In genomic region chr1:11803924-11804665, GRCh38 we compare ENCODE assay signal across 1 cellular context.
A peak's percentile ranks its signal among the peaks of the same experiment; 100 is the strongest.
TF ChIP-seq lines count a peak whose summit lies in the region.
"Not testable (repeated sequence)": the region's sequence is repeated elsewhere in the genome, so short reads cannot be mapped to it uniquely, and the experiment has no call there.

No MANE protein-coding gene starts in this region.

TF ChIP-seq in K562, 482 proteins besides CTCF, POLR2A, EP300 and RAD21 (continued from another document):
- TF ChIP-seq ZNF318 (IDR thresholded peaks at IDR 0.05; ENCODE audit: borderline replicate concordance in 1 of 2, low read depth in 1 of 2) (peak in 1 of 2 experiments; percentile 30; a peak in 1 of 4 replicates), JUN (CRISPR knock-in tag; IDR thresholded peaks at IDR 0.05; ENCODE audit: borderline replicate concordance) (0 out of 2 replicates have a peak, but pooled peaks have one; percentile 21), TCF15 (CRISPR knock-in tag; IDR thresholded peaks at IDR 0.05) (0 out of 2 replicates have a peak, but pooled peaks have one; percentile 16), PHF8 (IDR thresholded peaks at IDR 0.05; ENCODE audit: borderline replicate concordance, low read length) (0 out of 2 replicates have a peak, but pooled peaks have one; percentile 6), PHB2 (IDR thresholded peaks at IDR 0.05; ENCODE audit: low read depth) (0 out of 2 replicates have a peak, but pooled peaks have one; percentile 32), ARHGAP35 (IDR thresholded peaks at IDR 0.05; ENCODE audit: partially characterized antibody) (peak; percentile 2), ZNF512 (tag; IDR thresholded peaks at IDR 0.05) (0 out of 2 replicates have a peak, but pooled peaks have one; percentile 24), ZNF124 (CRISPR knock-in tag; IDR thresholded peaks at IDR 0.05) (0 out of 2 replicates have a peak, but pooled peaks have one; percentile 62), SMARCA5 (IDR thresholded peaks at IDR 0.05) (0 out of 2 replicates have a peak, but pooled peaks have one; percentile 13), HMG20B (CRISPR knock-in tag; IDR thresholded peaks at IDR 0.05) (peak; percentile 11; the same call in 1 of the 2 replicates), LARP7 (IDR thresholded peaks at IDR 0.05) (peak; percentile 93)
- TF ChIP-seq JUN (IDR thresholded peaks at IDR 0.05; ENCODE audit: borderline replicate concordance, low read depth, low read length), result not testable (repeated sequence)
